8 cellular contexts compared by ENCODE assay signal in genomic region chr12:57755194-57755453, GRCh38. TPM values are rescaled to one million over a fixed set of nuclear protein-coding genes. Genes with fewer than 3 reads are reported as not detected.
DNase-seq lines count a peak whose midpoint lies in the region; ATAC-seq and TF ChIP-seq lines count a peak whose summit lies in the region.

No MANE protein-coding gene starts in this region.

- TF ChIP-seq CTCF in SU-DHL-6 (IDR thresholded peaks at IDR 0.05; ENCODE audit: insufficient read depth, low read length, poor library complexity, severe bottlenecking), result no peak
- TF ChIP-seq CTCF in hepatocyte (IDR thresholded peaks at IDR 0.05; ENCODE audit: poor library complexity), result no peak

- H3K4me3 Mint-ChIP-seq in stimulated activated effector memory CD8-positive, alpha-beta T cell treated with anti-CD3 and anti-CD28 coated beads, Interleukin-12 subunit alpha, Interleukin-12 subunit beta, amount 100 ng/mL, for 72 hours, result peak overlapping the region; percentile 75

- H4K20me1 ChIP-seq in GM23248 (ENCODE audit: insufficient read depth) (no peaks in the 10 kb centered on the region), SU-DHL-6 (ENCODE audit: low read depth, low read length) (peaks cover 3% of the 10 kb centered on the region; the same call in 1 of the 2 replicates), hepatocyte (ENCODE audit: insufficient read depth, poor library complexity, severe bottlenecking) (peaks cover 7% of the 10 kb centered on the region)

- H3K36me3 ChIP-seq in GM23248 (ENCODE audit: low read depth), result no peaks in the 10 kb centered on the region
- H3K36me3 ChIP-seq in SU-DHL-6 (ENCODE audit: low read length), result no peaks in the 10 kb centered on the region
- H3K36me3 ChIP-seq in hepatocyte (replicated peaks; ENCODE audit: insufficient read depth, low read depth), result no peaks in the 10 kb centered on the region

- H3K4me3 ChIP-seq in GM23248 (peak overlapping the region; percentile 36), SU-DHL-6 (ENCODE audit: insufficient read depth, low read length, poor library complexity, severe bottlenecking) (peak overlapping the region; percentile 60), hepatocyte (peak overlapping the region; percentile 56)

- in situ Hi-C loops in GM23248 (cut with MboI), result no loop called here

- H3K9me2 ChIP-seq in GM23248 (ENCODE audit: insufficient read depth), result no peaks in the 10 kb centered on the region
- no peaks in the 10 kb centered on the region for H3K9me2 ChIP-seq in SU-DHL-6 (replicated peaks; ENCODE audit: insufficient read depth, low read length)
- no peaks in the 10 kb centered on the region for H3K9me2 ChIP-seq in hepatocyte (replicated peaks; ENCODE audit: insufficient read depth)

- no peak for DNase-seq in GM23248
- no peak for DNase-seq in hepatocyte (ENCODE audit: low spot score)
- DNase-seq in stimulated activated effector memory CD8-positive, alpha-beta T cell treated with anti-CD3 and anti-CD28 coated beads, Interleukin-12 subunit alpha, Interleukin-12 subunit beta, amount 100 ng/mL, for 72 hours (ENCODE audit: low spot score in 2 of 2), result no peak
- DNase-seq in stimulated activated CD4-positive, alpha-beta T cell treated with anti-CD3 and anti-CD28 coated beads, Interleukin-4, amount 100 ng/mL, for 1 hour, result no peak
- DNase-seq in NCI-H524 treated with DMSO at 0.1 percent for 48 hours (lab: John Stamatoyannopoulos, UW), result no peak
- DNase-seq in NCI-H510A treated with DMSO at 0.1 percent for 48 hours (lab: John Stamatoyannopoulos, UW), result no peak

- WGBS in GM23248 (ENCODE audit: low coverage in 1 of 2, low lambda C conversion rate in 2 of 2, missing lambda C conversion rate in 2 of 2), 2 experiments, result 2% methylated on average over 29 of the region's 34 CpGs; no CpG with 5 or more reads in 1 of the 2 experiments
- WGBS in hepatocyte (ENCODE audit: low lambda C conversion rate, missing lambda C conversion rate), result no CpG with 5 or more reads among the region's 34 CpGs

- H3K27ac ChIP-seq in GM23248 (no peak overlapping the region), SU-DHL-6 (ENCODE audit: low read depth, low read length) (peak overlapping the region; percentile 72; the same call in 1 of the 2 replicates), hepatocyte (peak overlapping the region; percentile 79)

- peaks cover 57% of the 10 kb centered on the region for H3K36me3 Mint-ChIP-seq in stimulated activated effector memory CD8-positive, alpha-beta T cell treated with anti-CD3 and anti-CD28 coated beads, Interleukin-12 subunit alpha, Interleukin-12 subunit beta, amount 100 ng/mL, for 72 hours

- peaks cover 11% of the 10 kb centered on the region for H3F3A ChIP-seq in GM23248 (ENCODE audit: insufficient read depth)
- H3F3A ChIP-seq in SU-DHL-6 (ENCODE audit: insufficient read depth), result peaks cover 25% of the 10 kb centered on the region

- H3K4me2 ChIP-seq in GM23248 (ENCODE audit: unreplicated experiment), result no peak overlapping the region
- peak overlapping the region; percentile 92 for H3K4me2 ChIP-seq in SU-DHL-6 (ENCODE audit: low read depth, low read length, poor library complexity, severe bottlenecking)
- peak overlapping the region; percentile 85 for H3K4me2 ChIP-seq in hepatocyte

- no peak overlapping the region for H3K9ac ChIP-seq in GM23248
- H3K9ac ChIP-seq in SU-DHL-6 (ENCODE audit: low read length), result peak overlapping the region; percentile 77

- H2AFZ ChIP-seq in GM23248, result no peak overlapping the region
- H2AFZ ChIP-seq in SU-DHL-6 (ENCODE audit: low read depth, low read length, severe bottlenecking), result no peak overlapping the region
- no peak overlapping the region for H2AFZ ChIP-seq in hepatocyte

- H3K4me1 ChIP-seq in GM23248 (ENCODE audit: insufficient read depth) (peaks cover 4% of the 10 kb centered on the region; the same call in 1 of the 2 replicates), hepatocyte (ENCODE audit: insufficient read depth) (peaks cover 22% of the 10 kb centered on the region)

- ATAC-seq in stimulated activated effector memory CD8-positive, alpha-beta T cell treated with anti-CD3 and anti-CD28 coated beads, Interleukin-12 subunit alpha, Interleukin-12 subunit beta, amount 100 ng/mL, for 72 hours, result no peak
- ATAC-seq in GM19328 (IDR thresholded peaks at IDR 0.05; ENCODE audit: unreplicated experiment), result no peak

- H3K9me3 Mint-ChIP-seq in stimulated activated effector memory CD8-positive, alpha-beta T cell treated with anti-CD3 and anti-CD28 coated beads, Interleukin-12 subunit alpha, Interleukin-12 subunit beta, amount 100 ng/mL, for 72 hours, result no peaks in the 10 kb centered on the region

- H3K79me2 ChIP-seq in GM23248 (ENCODE audit: insufficient read depth) (peaks cover 20% of the 10 kb centered on the region), SU-DHL-6 (ENCODE audit: insufficient read depth, low read length) (peaks cover 20% of the 10 kb centered on the region), hepatocyte (peaks cover 26% of the 10 kb centered on the region)

- H3K4me1 Mint-ChIP-seq in stimulated activated effector memory CD8-positive, alpha-beta T cell treated with anti-CD3 and anti-CD28 coated beads, Interleukin-12 subunit alpha, Interleukin-12 subunit beta, amount 100 ng/mL, for 72 hours, result peaks cover 78% of the 10 kb centered on the region

- H3K27me3 ChIP-seq in GM23248 (replicated peaks; ENCODE audit: insufficient read depth) (peaks cover 22% of the 10 kb centered on the region), SU-DHL-6 (ENCODE audit: low read length) (no peaks in the 10 kb centered on the region), hepatocyte (no peaks in the 10 kb centered on the region)

- H3K27ac Mint-ChIP-seq in stimulated activated effector memory CD8-positive, alpha-beta T cell treated with anti-CD3 and anti-CD28 coated beads, Interleukin-12 subunit alpha, Interleukin-12 subunit beta, amount 100 ng/mL, for 72 hours, result no peak overlapping the region

- H3K9me3 ChIP-seq in GM23248 (ENCODE audit: low read depth), result no peaks in the 10 kb centered on the region
- no peaks in the 10 kb centered on the region for H3K9me3 ChIP-seq in SU-DHL-6 (ENCODE audit: insufficient read depth, low read length)
- no peaks in the 10 kb centered on the region for H3K9me3 ChIP-seq in hepatocyte (ENCODE audit: low read depth)

RNA-seq across cellular contexts. Expression of gene MARCHF9, which starts 0.2 kb away (rescaled TPM):
- 0.97 and 1.4 TPM in 2 replicates for total RNA-seq in GM23248 (2014; rRNA removed; shearing (Covaris generic))
- polyA plus RNA-seq in GM23248 (2016; fragmentation: Nextera tagmentation; extraction: Ambion mirVana) (0.18 TPM in 1 of 2 replicates, not detected in the other), hepatocyte (13.6 and 14.8 TPM in 2 replicates)
- 14.6 and 16.9 TPM in 2 replicates for total RNA-seq in hepatocyte

RNA-seq across cellular contexts. Expression of gene CDK4, which starts 3.0 kb away (rescaled TPM):
- total RNA-seq in GM23248 (2014; rRNA removed; shearing (Covaris generic)), result 133 and 152 TPM in 2 replicates
- polyA plus RNA-seq in GM23248 (2016; fragmentation: Nextera tagmentation; extraction: Ambion mirVana) (123 and 137 TPM in 2 replicates), hepatocyte (308 and 315 TPM in 2 replicates)
- 306 and 339 TPM in 2 replicates for total RNA-seq in hepatocyte

RNA-seq across cellular contexts. Expression of gene TSPAN31, which starts 10.3 kb away (rescaled TPM):
- 70.8 and 112 TPM in 2 replicates for total RNA-seq in GM23248 (2014; rRNA removed; shearing (Covaris generic))
- 47.2 and 48.4 TPM in 2 replicates for polyA plus RNA-seq in GM23248 (2016; fragmentation: Nextera tagmentation; extraction: Ambion mirVana)
- 77.6 and 81.3 TPM in 2 replicates for total RNA-seq in hepatocyte
- polyA plus RNA-seq in hepatocyte, result 54.9 and 69.2 TPM in 2 replicates

RNA-seq across cellular contexts. Expression of gene CYP27B1, which starts 11.8 kb away (rescaled TPM):
- 0.86 and 1.0 TPM in 2 replicates for total RNA-seq in GM23248 (2014; rRNA removed; shearing (Covaris generic))
- 0.42 and 0.78 TPM in 2 replicates for polyA plus RNA-seq in GM23248 (2016; fragmentation: Nextera tagmentation; extraction: Ambion mirVana)
- total RNA-seq in hepatocyte, result 0.23 and 2.9 TPM in 2 replicates
- 0.89 and 2.3 TPM in 2 replicates for polyA plus RNA-seq in hepatocyte

RNA-seq across cellular contexts. Expression of gene AGAP2, which starts 16.6 kb away (rescaled TPM):
- under 0.01 TPM in 1 of 2 replicates, not detected in the other for total RNA-seq in GM23248 (2014; rRNA removed; shearing (Covaris generic))
- polyA plus RNA-seq in GM23248 (2016; fragmentation: Nextera tagmentation; extraction: Ambion mirVana), result 0.11 TPM in 1 of 2 replicates, not detected in the other
- total RNA-seq in hepatocyte, result 0.33 and 0.76 TPM in 2 replicates
- 0.04 TPM in 2 replicates for polyA plus RNA-seq in hepatocyte
